Comparison of ENCODE assay signal across 26 cellular contexts in the genomic region with DNA sequence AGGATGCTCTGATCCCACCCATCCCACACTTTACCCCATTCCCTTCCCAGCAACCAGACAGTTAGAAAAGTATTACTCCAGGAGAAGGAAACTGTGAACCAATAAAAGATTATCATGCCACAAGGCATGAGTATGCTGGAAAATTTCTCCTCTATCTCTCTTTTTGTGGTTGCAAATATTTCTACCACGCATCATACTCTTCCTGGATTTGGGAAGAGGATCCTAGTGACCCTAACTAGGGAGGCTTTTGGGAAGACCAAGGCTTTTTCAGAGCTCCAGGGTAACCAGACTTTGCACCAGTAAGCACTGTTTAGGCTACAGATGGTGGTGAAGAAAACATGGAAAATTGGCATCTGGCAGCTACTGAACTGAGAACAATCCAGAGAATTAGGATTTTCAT.
"Had no signal": no experiment of that assay in that cellular context is flagged by ENCODE, and none has a peak within 500 bp of the region (broad histone marks: within the 10 kb centered on the region; RNA-seq: fewer than 3 reads in every experiment).

No MANE protein-coding gene starts in this region.

- H3K4me1 Mint-ChIP-seq: naive thymus-derived CD4-positive, alpha-beta T cell; nephron; neural crest cell; stimulated activated effector memory CD8-positive, alpha-beta T cell treated with anti-CD3 and anti-CD28 coated beads, Interleukin-12 subunit alpha, Interleukin-12 subunit beta, amount 100 ng/mL, for 72 hours had no signal

- H3K27ac Mint-ChIP-seq: naive thymus-derived CD4-positive, alpha-beta T cell; nephron; stimulated activated effector memory CD8-positive, alpha-beta T cell treated with anti-CD3 and anti-CD28 coated beads, Interleukin-12 subunit alpha, Interleukin-12 subunit beta, amount 100 ng/mL, for 72 hours; stimulated activated naive CD8-positive, alpha-beta T cell treated with anti-CD3 and anti-CD28 coated beads, Interleukin-15, Interleukin-2, amounts not matched to agents 100 ng/mL and 50 ng/mL, for 24 hours; type B pancreatic cell had no signal

- H3K4me3 ChIP-seq: hepatocyte, left ventricle myocardium inferior, lung, mucosa of descending colon, pancreas, prostate gland, skin epidermis, spleen, suprapubic skin, tibial nerve, uterus had no signal

- ATAC-seq: mucosa of descending colon; naive thymus-derived CD4-positive, alpha-beta T cell; pancreas; right cardiac atrium; sciatic nerve; stimulated activated effector memory CD8-positive, alpha-beta T cell treated with anti-CD3 and anti-CD28 coated beads, Interleukin-12 subunit alpha, Interleukin-12 subunit beta, amount 100 ng/mL, for 72 hours had no signal

- H3K27me3 Mint-ChIP-seq: stimulated activated naive CD8-positive, alpha-beta T cell treated with anti-CD3 and anti-CD28 coated beads, Interleukin-15, Interleukin-2, amounts not matched to agents 100 ng/mL and 50 ng/mL, for 24 hours; type B pancreatic cell had no signal

- H3K4me3 Mint-ChIP-seq: naive thymus-derived CD4-positive, alpha-beta T cell; nephron; neural crest cell; stimulated activated effector memory CD8-positive, alpha-beta T cell treated with anti-CD3 and anti-CD28 coated beads, Interleukin-12 subunit alpha, Interleukin-12 subunit beta, amount 100 ng/mL, for 72 hours; stimulated activated naive CD8-positive, alpha-beta T cell treated with anti-CD3 and anti-CD28 coated beads, Interleukin-15, Interleukin-2, amounts not matched to agents 100 ng/mL and 50 ng/mL, for 24 hours; type B pancreatic cell had no signal

- H3K36me3 Mint-ChIP-seq: stimulated activated effector memory CD8-positive, alpha-beta T cell treated with anti-CD3 and anti-CD28 coated beads, Interleukin-12 subunit alpha, Interleukin-12 subunit beta, amount 100 ng/mL, for 72 hours had no signal

- DNase-seq: islet precursor cell; left ventricle myocardium inferior; midbrain; mucosa of descending colon; naive thymus-derived CD4-positive, alpha-beta T cell; nucleus accumbens; pancreas; posterior cingulate gyrus; retina; right cardiac atrium; spleen; stimulated activated CD4-positive, alpha-beta T cell treated with anti-CD3 and anti-CD28 coated beads, Interleukin-4, amount 100 ng/mL, for 24 hours; stimulated activated naive CD4-positive, alpha-beta T cell; uterus had no signal
